Comparison of ENCODE assay signal across 17 cellular contexts in genomic region chr16:63037761-63038562, GRCh38.
DNase-seq lines count a peak whose midpoint lies in the region; ATAC-seq and TF ChIP-seq lines count a peak whose summit lies in the region.
"Had no signal": no experiment of that assay in that cellular context is flagged by ENCODE, and none has a peak within 500 bp of the region (broad histone marks: within the 10 kb centered on the region; RNA-seq: fewer than 3 reads in every experiment).

No MANE protein-coding gene starts in this region.

- no peak overlapping the region for H2BK5ac ChIP-seq in neuronal stem cell (ENCODE audit: low read length)

- peaks cover 0 to 2% (median 0%) of the 10 kb centered on the region in 3 donors for H3K27me3 Mint-ChIP-seq in CD14-positive monocyte (ENCODE audit: low read depth in 3 of 3)
- H3K27me3 Mint-ChIP-seq: B cell had no signal

- H2AFZ ChIP-seq in neuronal stem cell (ENCODE audit: low read length) = peak overlapping the region; percentile 51

- intact Hi-C loops in CD14-positive monocyte (cut with micrococcal nuclease) = no loop called here

- no peaks in the 10 kb centered on the region for H3K4me1 Mint-ChIP-seq in CD14-positive monocyte
- H3K4me1 Mint-ChIP-seq: B cell had no signal

- H2BK120ac ChIP-seq in neuronal stem cell (ENCODE audit: low read depth, low read length) = no peak overlapping the region

- peaks cover 0 to 4% of the 10 kb centered on the region in 2 donors for H3K4me1 ChIP-seq in neuronal stem cell (ENCODE audit: control insufficient read depth in 2 of 2, insufficient read depth in 1 of 2, low read depth in 1 of 2, low read length in 2 of 2)
- no peaks in the 10 kb centered on the region for H3K4me1 ChIP-seq in foreskin keratinocyte

- H3K4me3 Mint-ChIP-seq in CD14-positive monocyte = no peak overlapping the region
- H3K4me3 Mint-ChIP-seq: B cell; CD8-positive, alpha-beta T cell; HFFc6 had no signal

- no peaks in the 10 kb centered on the region for H3K79me1 ChIP-seq in neuronal stem cell (ENCODE audit: low read depth, low read length)

- H3K36me3 Mint-ChIP-seq in CD14-positive monocyte = no peaks in the 10 kb centered on the region
- H3K36me3 Mint-ChIP-seq: CD8-positive, alpha-beta T cell had no signal

- peaks cover 0 to 3% (median 1%) of the 10 kb centered on the region in 7 donors for H3K9me3 Mint-ChIP-seq in CD14-positive monocyte

- H4K8ac ChIP-seq in neuronal stem cell (ENCODE audit: low read depth, low read length) = no peak overlapping the region

- ATAC-seq in GM21786 (IDR thresholded peaks at IDR 0.05; ENCODE audit: unreplicated experiment) = no peak
- ATAC-seq in foreskin keratinocyte = no peak
- ATAC-seq: CD8-positive, alpha-beta T cell had no signal

- no peaks in the 10 kb centered on the region for H3K36me3 ChIP-seq in neuronal stem cell (replicated peaks in 1 of 2; ENCODE audit: control insufficient read depth in 2 of 2, insufficient read depth in 2 of 2, low read length in 2 of 2)

- no peak overlapping the region for H3K4me3 ChIP-seq in neuronal stem cell (ENCODE audit: low read length in 2 of 2)

- WGBS in neuronal stem cell (ENCODE audit: extremely low coverage in 2 of 2, insufficient read length in 2 of 2, insufficient replicate concordance in 1 of 2), 2 donors = 100% methylated on average over 1 of the region's 4 CpGs; no CpG with 5 or more reads in 1 of the 2 donors

- H4K91ac ChIP-seq in neuronal stem cell (ENCODE audit: low read depth, low read length, poor library complexity) = no peak overlapping the region

- no peak overlapping the region for H3K14ac ChIP-seq in neuronal stem cell (ENCODE audit: low read length)

- no peak overlapping the region for H3K4ac ChIP-seq in neuronal stem cell (ENCODE audit: low read length)

- DNase-seq in CD14-positive monocyte (ENCODE audit: low spot score) (no peak), NCI-H146 (lab: John Stamatoyannopoulos, UW) (peak; percentile 64), NCI-H526 (lab: John Stamatoyannopoulos, UW) (peak; percentile 69 to 85), neuronal stem cell (ENCODE audit: low spot score) (no peak), GM20000 (ENCODE audit: low spot score) (no peak), foreskin keratinocyte (no peak)
- DNase-seq: CD8-positive, alpha-beta T cell; COR-L47; DMS153; DMS79 treated with DMSO at 0.1 percent for 48 hours; EL; HCEC 1CT; HFFc6; IMR-90 had no signal

- H3K18ac ChIP-seq in neuronal stem cell (ENCODE audit: low read length) = no peak overlapping the region

- no peak overlapping the region for H3K23ac ChIP-seq in neuronal stem cell (ENCODE audit: low read depth, low read length, poor library complexity)

- no peak overlapping the region for H3K27ac ChIP-seq in neuronal stem cell (replicated peaks; ENCODE audit: low read length)
- H3K27ac ChIP-seq in foreskin keratinocyte = no peak overlapping the region
- H3K27ac ChIP-seq: C4-2B had no signal

- H3K9ac ChIP-seq in neuronal stem cell (ENCODE audit: low read depth, low read length, poor library complexity) = no peak overlapping the region

- H3K27me3 ChIP-seq in neuronal stem cell (ENCODE audit: control insufficient read depth in 3 of 3, insufficient read depth in 3 of 3, low read depth in 1 of 3, low read length in 3 of 3) (no peaks in the 10 kb centered on the region), foreskin keratinocyte (no peaks in the 10 kb centered on the region)

- no peak overlapping the region for H2BK15ac ChIP-seq in neuronal stem cell (ENCODE audit: low read length)

- H3K27ac Mint-ChIP-seq in CD14-positive monocyte = no peak overlapping the region
- H3K27ac Mint-ChIP-seq: B cell; CD8-positive, alpha-beta T cell; HFFc6 had no signal

- H2AK5ac ChIP-seq in neuronal stem cell (ENCODE audit: low read depth, low read length) = no peak overlapping the region

- no peaks in the 10 kb centered on the region for H3K9me3 ChIP-seq in neuronal stem cell (replicated peaks in 1 of 2; ENCODE audit: control insufficient read depth in 2 of 2, insufficient read depth in 1 of 2, low read depth in 1 of 2, low read length in 2 of 2)

- no peak overlapping the region for H3K4me2 ChIP-seq in neuronal stem cell (ENCODE audit: insufficient read depth, low read length, poor library complexity, severe bottlenecking)

- H2BK12ac ChIP-seq in neuronal stem cell (ENCODE audit: low read length) = no peak overlapping the region

- TF ChIP-seq CTCF in CD14-positive monocyte (IDR thresholded peaks at IDR 0.05) (peak; percentile 10), GM20000 (IDR thresholded peaks at IDR 0.05; ENCODE audit: extremely low read depth, missing control alignments) (no peak), foreskin keratinocyte (conservative IDR thresholded peaks at IDR 0.05) (no peak)

Comparison
In these comparisons a context has a peak if more than half of its experiments do, and no peak if none do; other contexts are left out.
1. DNase-seq: peak in NCI-H146 (single experiment) and NCI-H526 (2 of 2); none in CD14-positive monocyte (single experiment), neuronal stem cell (single experiment), GM20000 (single experiment) and foreskin keratinocyte (0 of 2).